In the genomic region with DNA sequence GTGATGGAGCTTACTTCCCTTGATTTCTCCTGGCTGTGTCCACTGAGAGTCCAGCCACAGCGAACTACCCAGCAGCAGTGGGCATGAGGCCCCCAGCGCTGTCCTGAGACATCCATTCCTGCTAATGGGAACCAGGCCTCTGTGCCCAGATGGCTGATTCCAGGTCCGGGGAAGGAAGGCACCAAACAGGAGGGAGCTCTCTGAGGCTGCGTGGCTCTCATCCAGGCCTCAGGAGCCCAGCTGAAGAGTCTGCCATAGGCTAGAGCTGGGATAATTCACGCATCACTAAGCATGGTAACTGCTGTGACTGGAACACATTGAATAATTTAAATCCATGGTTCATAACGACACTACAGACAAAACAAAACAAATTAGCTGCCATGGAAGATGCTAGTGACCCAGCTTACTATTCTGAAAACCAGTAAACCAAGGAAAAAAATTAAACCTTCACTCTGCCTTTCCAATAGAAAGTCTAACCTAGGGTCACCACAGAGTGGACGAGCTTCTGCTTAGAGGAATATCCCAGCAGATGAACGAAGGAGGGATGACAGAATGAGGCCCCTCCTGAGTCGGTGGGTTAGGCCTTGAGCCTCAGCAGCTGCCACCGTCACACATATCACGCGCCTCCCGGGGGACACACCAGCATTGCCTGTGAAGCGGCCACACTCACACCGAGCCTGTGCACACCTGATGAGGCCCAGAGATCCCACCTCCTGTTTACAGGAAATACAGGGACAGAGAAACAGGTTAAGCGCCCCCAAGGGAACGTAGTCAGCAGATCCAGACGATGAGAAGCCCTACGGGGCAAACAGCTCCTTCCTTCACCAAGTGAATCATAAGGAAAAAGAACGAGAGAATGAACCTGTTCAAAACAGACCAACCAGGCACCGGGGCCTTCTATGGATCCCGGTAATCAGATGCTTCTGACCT, we compare ENCODE assay signal across 23 cellular contexts. TPM values are rescaled to one million over a fixed set of nuclear protein-coding genes. Genes with fewer than 3 reads are reported as not detected.
A peak's percentile ranks its signal among the peaks of the same experiment; 100 is the strongest.
DNase-seq lines count a peak whose midpoint lies in the region; TF ChIP-seq lines count a peak whose summit lies in the region.
"Had no signal": no experiment of that assay in that cellular context is flagged by ENCODE, and none has a peak within 500 bp of the region (broad histone marks: within the 10 kb centered on the region; RNA-seq: fewer than 3 reads in every experiment).

No MANE protein-coding gene starts in this region.

- peaks cover 13% of the 10 kb centered on the region for H3K4me1 Mint-ChIP-seq in chondrocyte (ENCODE audit: low read depth)
- H3K4me1 Mint-ChIP-seq: CD14-positive monocyte had no signal

- H3K27me3 Mint-ChIP-seq in chondrocyte (ENCODE audit: low read depth), result no peaks in the 10 kb centered on the region
- H3K27me3 Mint-ChIP-seq: activated CD8-positive, alpha-beta T cell treated with anti-CD3 and anti-CD28 coated beads for 36 hours; naive B cell; stimulated activated naive CD8-positive, alpha-beta T cell treated with anti-CD3 and anti-CD28 coated beads, Interleukin-15, Interleukin-2, amounts not matched to agents 100 ng/mL and 50 ng/mL, for 24 hours had no signal

- H3K36me3 Mint-ChIP-seq in chondrocyte (ENCODE audit: low read depth), result peaks cover 37% of the 10 kb centered on the region

- H3K4me3 ChIP-seq in retinal pigment epithelial cell (ENCODE audit: low read length), result no peak overlapping the region
- H3K4me3 ChIP-seq: left ventricle myocardium inferior, prostate gland had no signal

- TF ChIP-seq CTCF in chondrocyte (IDR thresholded peaks at IDR 0.05) (no peak), retinal pigment epithelial cell (conservative IDR thresholded peaks at IDR 0.05; ENCODE audit: low read depth, low read length) (no peak)

- no peaks in the 10 kb centered on the region for H3K9me3 Mint-ChIP-seq in chondrocyte (ENCODE audit: low read depth)
- H3K9me3 Mint-ChIP-seq: activated CD8-positive, alpha-beta T cell treated with anti-CD3 and anti-CD28 coated beads for 36 hours; activated T-helper 1 cell treated with anti-CD3 and anti-CD28 coated beads, Interleukin-12 subunit alpha, Interleukin-12 subunit beta, Interleukin-2, Interleukin-4 antibody, amounts not matched to agents 30 ng/mL and 10 ng/mL and 1 ng/mL, durations not matched to agents 14 hours and 24 hours and 36 hours; CD14-positive monocyte; naive B cell; stimulated activated naive CD8-positive, alpha-beta T cell treated with anti-CD3 and anti-CD28 coated beads, Interleukin-15, Interleukin-2, amounts not matched to agents 100 ng/mL and 50 ng/mL, for 24 hours had no signal

- no peak overlapping the region for H3K4me3 Mint-ChIP-seq in chondrocyte (ENCODE audit: unreplicated experiment)
- H3K4me3 Mint-ChIP-seq: activated CD8-positive, alpha-beta T cell treated with anti-CD3 and anti-CD28 coated beads for 36 hours; activated T-helper 1 cell treated with anti-CD3 and anti-CD28 coated beads, Interleukin-12 subunit alpha, Interleukin-12 subunit beta, Interleukin-2, Interleukin-4 antibody, amounts not matched to agents 30 ng/mL and 10 ng/mL and 1 ng/mL, durations not matched to agents 14 hours and 24 hours and 36 hours; CD14-positive monocyte; stimulated activated naive CD8-positive, alpha-beta T cell treated with anti-CD3 and anti-CD28 coated beads, Interleukin-15, Interleukin-2, amounts not matched to agents 100 ng/mL and 50 ng/mL, for 24 hours had no signal

- no peak overlapping the region for H3K27ac Mint-ChIP-seq in chondrocyte (ENCODE audit: unreplicated experiment)
- H3K27ac Mint-ChIP-seq: activated CD8-positive, alpha-beta T cell treated with anti-CD3 and anti-CD28 coated beads for 36 hours; activated T-helper 1 cell treated with anti-CD3 and anti-CD28 coated beads, Interleukin-12 subunit alpha, Interleukin-12 subunit beta, Interleukin-2, Interleukin-4 antibody, amounts not matched to agents 30 ng/mL and 10 ng/mL and 1 ng/mL, durations not matched to agents 14 hours and 24 hours and 36 hours; stimulated activated naive CD8-positive, alpha-beta T cell treated with anti-CD3 and anti-CD28 coated beads, Interleukin-15, Interleukin-2, amounts not matched to agents 100 ng/mL and 50 ng/mL, for 24 hours had no signal

- peak; percentile 1 for DNase-seq in NCI-H2107 treated with DMSO at 0.1 percent for 48 hours (lab: John Stamatoyannopoulos, UW; ENCODE audit: unreplicated experiment)
- no peak for DNase-seq in NCI-H2107 (lab: John Stamatoyannopoulos, UW)
- peak; percentile 72 for DNase-seq in NCI-H446 treated with DMSO at 0.1 percent for 48 hours (lab: John Stamatoyannopoulos, UW)
- peak; percentile 72 for DNase-seq in chondrocyte (ENCODE audit: low spot score)
- DNase-seq in retinal pigment epithelial cell (ENCODE audit: low read depth), result peak; percentile 60
- DNase-seq in NOMO-1 treated with dmso at 0.1 percent for 144 hours (lab: John Stamatoyannopoulos, UW; ENCODE audit: unreplicated experiment), result no peak
- DNase-seq in NCI-H69 (lab: John Stamatoyannopoulos, UW), result no peak
- no peak for DNase-seq in activated CD4-positive, CD25-positive, alpha-beta regulatory T cell (lab: John Stamatoyannopoulos, UW)
- DNase-seq: 8988T; activated CD8-positive, alpha-beta T cell treated with anti-CD3 and anti-CD28 coated beads for 36 hours; central memory CD4-positive, alpha-beta T cell; foreskin keratinocyte; KBM-7; left ventricle myocardium inferior; naive B cell; NCI-H1092; NCI-H510A treated with DMSO at 0.1 percent for 48 hours; SW 1271 had no signal

RNA-seq across cellular contexts. Expression of gene LRRC47, which starts 25.0 kb away (rescaled TPM):
- 44.0 to 45.8 TPM (median 45.7 TPM) in 3 replicates for total RNA-seq in chondrocyte

RNA-seq across cellular contexts. Expression of gene CEP104, which starts 35.7 kb away (rescaled TPM):
- total RNA-seq in chondrocyte, result 37.4 to 40.6 TPM (median 37.6 TPM) in 3 replicates

RNA-seq across cellular contexts. Expression of gene DFFB, which starts 36.0 kb away (rescaled TPM):
- 5.8 to 8.2 TPM (median 7.3 TPM) in 3 replicates for total RNA-seq in chondrocyte

RNA-seq across cellular contexts. Expression of gene SMIM1, which starts 48.7 kb away (rescaled TPM):
- total RNA-seq in chondrocyte, result 0.72 to 1.00 TPM in 2 of 3 replicates, not detected in the other
- total RNA-seq: Daoy had no signal

Comparison
In these comparisons a context has a peak if more than half of its experiments do, and no peak if none do; other contexts are left out.
1. DNase-seq: peak in NCI-H2107 treated with DMSO at 0.1 percent for 48 hours (single experiment), NCI-H446 treated with DMSO at 0.1 percent for 48 hours (single experiment), chondrocyte (single experiment) and retinal pigment epithelial cell (single experiment); none in NCI-H2107 (single experiment), NOMO-1 treated with dmso at 0.1 percent for 144 hours (single experiment), NCI-H69 (single experiment) and activated CD4-positive, CD25-positive, alpha-beta regulatory T cell (0 of 4).